20 cellular contexts compared by ENCODE assay signal in the genomic region with DNA sequence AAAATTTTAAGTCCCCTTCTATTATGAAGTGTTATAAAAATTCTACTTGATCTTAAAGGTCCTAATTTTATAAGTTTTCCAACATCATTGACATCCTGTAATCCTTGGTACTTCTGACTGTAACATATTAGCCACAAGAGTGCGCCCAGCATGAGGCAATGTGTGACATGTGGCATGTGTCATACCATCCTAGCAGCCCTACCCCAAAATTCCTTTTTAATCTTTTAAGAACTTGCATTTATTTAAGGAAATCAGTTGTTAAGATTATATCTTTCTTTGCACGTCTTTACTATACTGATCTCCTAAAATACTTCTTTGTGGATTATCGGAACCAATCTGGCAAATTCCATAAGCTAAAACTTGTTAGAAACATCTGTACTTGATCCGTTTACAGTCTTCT.
A peak's percentile ranks its signal among the peaks of the same experiment; 100 is the strongest.
DNase-seq lines count a peak whose midpoint lies in the region; TF ChIP-seq lines count a peak whose summit lies in the region.
"Had no signal": no experiment of that assay in that cellular context is flagged by ENCODE, and none has a peak within 500 bp of the region (broad histone marks: within the 10 kb centered on the region; RNA-seq: fewer than 3 reads in every experiment).

No MANE protein-coding gene starts in this region.

- H2BK15ac ChIP-seq in mesendoderm (replicated peaks; ENCODE audit: low read depth) = no peak overlapping the region

- H3K79me1 ChIP-seq in mesendoderm (ENCODE audit: low read length) = no peaks in the 10 kb centered on the region

- H4K8ac ChIP-seq in mesendoderm (ENCODE audit: low read depth, low read length) = no peak overlapping the region

- no peaks in the 10 kb centered on the region for H3K79me2 ChIP-seq in mesendoderm (ENCODE audit: control insufficient read depth, insufficient read depth, low read length)

- no peak overlapping the region for H2AK5ac ChIP-seq in mesendoderm (ENCODE audit: low read length)

- no peak overlapping the region for H3K4me2 ChIP-seq in mesendoderm (ENCODE audit: low read length)

- no peak overlapping the region for H3K4me3 ChIP-seq in LNCaP clone FGC (ENCODE audit: low read depth, low read length)
- H3K4me3 ChIP-seq in mesendoderm (ENCODE audit: low read length) = no peak overlapping the region
- H3K4me3 ChIP-seq: HAP-1, Peyer's patch had no signal

- no peak overlapping the region for H3K18ac ChIP-seq in mesendoderm (ENCODE audit: low read length)

- no peaks in the 10 kb centered on the region for H3K36me3 ChIP-seq in mesendoderm (ENCODE audit: control insufficient read depth, insufficient read depth, low read length)
- H3K36me3 ChIP-seq: HAP-1, Peyer's patch had no signal

- H3K4ac ChIP-seq in mesendoderm (ENCODE audit: low read depth, low read length) = no peak overlapping the region

- no peak overlapping the region for H3K9ac ChIP-seq in mesendoderm (ENCODE audit: low read length)

- no peak overlapping the region for H4K5ac ChIP-seq in mesendoderm (ENCODE audit: low read length)

- no peak overlapping the region for H3K23ac ChIP-seq in mesendoderm (ENCODE audit: low read length)

- H2BK120ac ChIP-seq in mesendoderm (ENCODE audit: low read depth, low read length) = no peak overlapping the region

- no peaks in the 10 kb centered on the region for H3K27me3 ChIP-seq in mesendoderm (ENCODE audit: insufficient read depth, low read length, poor library complexity)
- H3K27me3 ChIP-seq: Peyer's patch had no signal

- peaks cover 3% of the 10 kb centered on the region for H3K4me1 ChIP-seq in mesendoderm (ENCODE audit: control insufficient read depth, low read depth, low read length)
- H3K4me1 ChIP-seq: HAP-1, Peyer's patch had no signal

- no peak overlapping the region for H3K27ac ChIP-seq in C4-2B
- H3K27ac ChIP-seq in mesendoderm (ENCODE audit: low read depth, low read length) = no peak overlapping the region
- H3K27ac ChIP-seq: HL-60, Peyer's patch had no signal

- DNase-seq in LNCaP clone FGC (ENCODE audit: low read depth) = no peak
- DNase-seq in RKO (ENCODE audit: low spot score) = peak; percentile 11
- DNase-seq in mesendoderm = peak; percentile 19
- no peak for DNase-seq in NCI-H187 treated with DMSO at 0.1 percent for 48 hours (lab: John Stamatoyannopoulos, UW)
- DNase-seq in effector CD4-positive, alpha-beta T cell = no peak
- DNase-seq in T1000 (lab: John Stamatoyannopoulos, UW) = no peak
- DNase-seq: Calu3; CD4-positive, alpha-beta memory T cell; DMS79 treated with DMSO at 0.1 percent for 48 hours; NCI-H1048; NCI-H146; NCI-H2081 treated with DMSO at 0.1 percent for 48 hours; NCI-H226; NCI-H748 treated with DMSO at 0.1 percent for 48 hours; Peyer's patch; SHP77 treated with DMSO at 0.1 percent for 48 hours; T-helper 1 cell had no signal

- no peak overlapping the region for H2BK5ac ChIP-seq in mesendoderm (ENCODE audit: low read length)

- H3K56ac ChIP-seq in mesendoderm (ENCODE audit: low read length) = no peak overlapping the region

- TF ChIP-seq CTCF in C4-2B (conservative IDR thresholded peaks at IDR 0.05) = 0 out of 2 replicates have a peak, but pooled peaks have one; percentile 7
- TF ChIP-seq CTCF in LNCaP clone FGC (IDR thresholded peaks at IDR 0.05; ENCODE audit: control insufficient read depth, extremely low read depth, insufficient read depth) = peak; percentile 11; the same call in 1 of the 2 replicates

- no CpG with 5 or more reads among the region's 4 CpGs for WGBS in mesendoderm (ENCODE audit: extremely low coverage, insufficient coverage, low lambda C conversion rate)

Comparison
In these comparisons a context has a peak if more than half of its experiments do, and no peak if none do; other contexts are left out.
1. DNase-seq: peak in RKO (single experiment) and mesendoderm (single experiment); none in LNCaP clone FGC (single experiment), NCI-H187 treated with DMSO at 0.1 percent for 48 hours (single experiment), effector CD4-positive, alpha-beta T cell (single experiment) and T1000 (single experiment).